9 cellular contexts compared by ENCODE assay signal in genomic region chr2:54573532-54573915, GRCh38.
DNase-seq lines count a peak whose midpoint lies in the region; ATAC-seq, FAIRE-seq and TF ChIP-seq lines count a peak whose summit lies in the region.
"Had no signal": no experiment of that assay in that cellular context is flagged by ENCODE, and none has a peak within 500 bp of the region (broad histone marks: within the 10 kb centered on the region; RNA-seq: fewer than 3 reads in every experiment).

No MANE protein-coding gene starts in this region.

- H3K27me3 ChIP-seq in HepG2 (ENCODE audit: control insufficient read depth in 1 of 2, insufficient read depth in 2 of 2, low read length in 2 of 2) (no peaks in the 10 kb centered on the region), suprapubic skin (no peaks in the 10 kb centered on the region)

- peak overlapping the region; percentile 76 for H3K27ac ChIP-seq in HepG2 (ENCODE audit: extremely low read length, insufficient read depth, low read length)
- peak overlapping the region; percentile 68 for H3K27ac ChIP-seq in suprapubic skin
- no peak overlapping the region for H3K27ac ChIP-seq in caudate nucleus (ENCODE audit: low read depth, low read length)

- H3K4me3 ChIP-seq in HepG2 (replicated peaks in 1 of 3; ENCODE audit: insufficient read depth in 1 of 3, low read depth in 2 of 3, low read length in 3 of 3): 0 out of 6 replicates have a peak overlapping the region, but pooled peaks of 1 of the 3 experiments have one; percentile 64
- H3K4me3 ChIP-seq in suprapubic skin: no peak overlapping the region

- 54% methylated on average over 5 of the region's 5 CpGs for WGBS in HepG2 (ENCODE audit: low lambda C conversion rate)
- 40% methylated on average over 5 of the region's 5 CpGs for WGBS in suprapubic skin

- TF ChIP-seq RAD21 in HepG2 (CRISPR knock-in tag; IDR thresholded peaks at IDR 0.05): no peak

- peaks cover 100% of the 10 kb centered on the region for H3K4me1 ChIP-seq in HepG2 (ENCODE audit: insufficient read depth, low read length)
- peaks cover 99% of the 10 kb centered on the region for H3K4me1 ChIP-seq in suprapubic skin

- no peak for FAIRE-seq in HepG2 (lab: Jason Lieb, UNC)
- FAIRE-seq: TTC549 had no signal

- peak overlapping the region; percentile 94 for H3K27ac Mint-ChIP-seq in activated CD4-positive, alpha-beta T cell treated with anti-CD3 and anti-CD28 coated beads, Interleukin-2, amount 10 ng/mL, durations not matched to agents 7 days and 5 days
- H3K27ac Mint-ChIP-seq in activated T-helper 1 cell treated with anti-CD3 and anti-CD28 coated beads, Interleukin-12 subunit alpha, Interleukin-12 subunit beta, Interleukin-2, Interleukin-4 antibody, amounts not matched to agents 30 ng/mL and 10 ng/mL and 1 ng/mL, durations not matched to agents 14 hours and 24 hours and 36 hours: peak overlapping the region; percentile 92

- no peak for TF ChIP-seq POLR2A in HepG2 (IDR thresholded peaks at IDR 0.05; ENCODE audit: insufficient read depth in 1 of 2, low read depth in 2 of 2, low read length in 2 of 2)
- no peak for TF ChIP-seq POLR2A in suprapubic skin (IDR thresholded peaks at IDR 0.05)

- CTCF ChIA-PET in activated CD4-positive, alpha-beta T cell treated with anti-CD3 and anti-CD28 coated beads, Interleukin-2, amount 10 ng/mL, durations not matched to agents 7 days and 5 days (lab: Charles Lee): interaction anchor here (1.0 to 2.7 kb wide), 6 partner anchors 8 to 32 kb away, joined by 3 to 13 read pairs (median 4); no protein-coding TSS in a partner anchor
- CTCF ChIA-PET in HepG2 (lab: Yijun Ruan, JAX; ENCODE audit: low intra/inter-chr PET ratio, low total read pairs): no interaction called here

- intact Hi-C loops in activated T-helper 1 cell treated with anti-CD3 and anti-CD28 coated beads, Interleukin-12 subunit alpha, Interleukin-12 subunit beta, Interleukin-2, Interleukin-4 antibody, amounts not matched to agents 30 ng/mL and 10 ng/mL and 1 ng/mL, durations not matched to agents 14 hours and 24 hours and 36 hours (cut with micrococcal nuclease): loop anchor here (5.0 to 10.0 kb wide), 5 partner anchors 149 to 1041 kb away; partner anchors contain the start of genes ACYP2, CLHC1, EML6 and PPP4R3B
- intact Hi-C loops in HepG2 (cut with micrococcal nuclease; ENCODE audit: unreplicated experiment): loop anchor here (2.0 to 5.0 kb wide), 2 partner anchors 15 to 116 kb away; partner anchors contain the start of gene SPTBN1

- no peak for TF ChIP-seq CTCF in HepG2 (CRISPR knock-in tag; IDR thresholded peaks at IDR 0.05)
- no peak for TF ChIP-seq CTCF in suprapubic skin (IDR thresholded peaks at IDR 0.05)

- H3K4me3 Mint-ChIP-seq in activated CD4-positive, alpha-beta T cell treated with anti-CD3 and anti-CD28 coated beads, Interleukin-2, amount 10 ng/mL, durations not matched to agents 7 days and 5 days: peak overlapping the region; percentile 69
- peak overlapping the region; percentile 70 for H3K4me3 Mint-ChIP-seq in activated T-helper 1 cell treated with anti-CD3 and anti-CD28 coated beads, Interleukin-12 subunit alpha, Interleukin-12 subunit beta, Interleukin-2, Interleukin-4 antibody, amounts not matched to agents 30 ng/mL and 10 ng/mL and 1 ng/mL, durations not matched to agents 14 hours and 24 hours and 36 hours

- POLR2A ChIA-PET in activated CD4-positive, alpha-beta T cell treated with anti-CD3 and anti-CD28 coated beads, Interleukin-2, amount 10 ng/mL, durations not matched to agents 7 days and 5 days (lab: Charles Lee): interaction anchor here (0.7 kb wide), 1 partner anchor 99 kb away, joined by 3 read pairs; no protein-coding TSS in a partner anchor
- POLR2A ChIA-PET in HepG2 (lab: Yijun Ruan, JAX): interaction anchor here (1.8 to 8.8 kb wide), 3 partner anchors 13 to 41 kb away, joined by 7 to 108 read pairs (median 14); no protein-coding TSS in a partner anchor

- H3K36me3 ChIP-seq in HepG2 (replicated peaks in 1 of 2; ENCODE audit: control insufficient read depth in 1 of 2, insufficient read depth in 2 of 2, low read length in 2 of 2) (peaks cover 11 to 35% of the 10 kb centered on the region in 2 experiments), suprapubic skin (no peaks in the 10 kb centered on the region)

- BruUV-seq in HepG2 (replicated peaks; lab: Mats Ljungman, UMichigan): TSS peak; percentile 49

- peaks cover 100% of the 10 kb centered on the region for H3K79me2 ChIP-seq in HepG2 (ENCODE audit: insufficient read depth, low read length)

- H3K27me3 Mint-ChIP-seq in activated CD4-positive, alpha-beta T cell treated with anti-CD3 and anti-CD28 coated beads, Interleukin-2, amount 10 ng/mL, durations not matched to agents 7 days and 5 days: no peaks in the 10 kb centered on the region
- H3K27me3 Mint-ChIP-seq in activated T-helper 1 cell treated with anti-CD3 and anti-CD28 coated beads, Interleukin-12 subunit alpha, Interleukin-12 subunit beta, Interleukin-2, Interleukin-4 antibody, amounts not matched to agents 30 ng/mL and 10 ng/mL and 1 ng/mL, durations not matched to agents 14 hours and 24 hours and 36 hours (ENCODE audit: insufficient read depth): peaks cover 2% of the 10 kb centered on the region

- no peak overlapping the region for H2AFZ ChIP-seq in HepG2 (ENCODE audit: low read length)

- in situ Hi-C loops in HepG2 (cut with HindIII; ENCODE audit: extremely low pct_ligation_motif_present, low pct_unique_long_range_greater_than_20kb): no loop called here

- DNase-seq in activated CD4-positive, alpha-beta T cell treated with anti-CD3 and anti-CD28 coated beads, Interleukin-2, amount 10 ng/mL, durations not matched to agents 7 days and 5 days: no peak
- no peak for DNase-seq in activated CD4-positive, alpha-beta T cell treated with anti-CD3 and anti-CD28 coated beads, Interleukin-2, amount 50 U/mL, for 1 hour
- DNase-seq in activated T-helper 1 cell treated with anti-CD3 and anti-CD28 coated beads, Interleukin-12 subunit alpha, Interleukin-12 subunit beta, Interleukin-2, Interleukin-4 antibody, amounts not matched to agents 30 ng/mL and 10 ng/mL and 1 ng/mL, durations not matched to agents 14 hours and 24 hours and 36 hours (ENCODE audit: low spot score): no peak
- DNase-seq in HepG2 (ENCODE audit: low spot score) (no peak), suprapubic skin (ENCODE audit: low spot score in 2 of 2) (no peak), NCI-H345 treated with DMSO at 0.1 percent for 48 hours (lab: John Stamatoyannopoulos, UW; ENCODE audit: unreplicated experiment) (no peak), caudate nucleus (lab: John Stamatoyannopoulos, UW) (no peak)

- H3K4me2 ChIP-seq in HepG2 (ENCODE audit: low read depth, low read length): peak overlapping the region; percentile 75

- H3K36me3 Mint-ChIP-seq in activated CD4-positive, alpha-beta T cell treated with anti-CD3 and anti-CD28 coated beads, Interleukin-2, amount 10 ng/mL, durations not matched to agents 7 days and 5 days (ENCODE audit: low read depth): peaks cover 55% of the 10 kb centered on the region
- H3K36me3 Mint-ChIP-seq in activated T-helper 1 cell treated with anti-CD3 and anti-CD28 coated beads, Interleukin-12 subunit alpha, Interleukin-12 subunit beta, Interleukin-2, Interleukin-4 antibody, amounts not matched to agents 30 ng/mL and 10 ng/mL and 1 ng/mL, durations not matched to agents 14 hours and 24 hours and 36 hours (ENCODE audit: low read depth): peaks cover 16% of the 10 kb centered on the region

- H3K9me3 ChIP-seq in HepG2 (ENCODE audit: low read length): no peaks in the 10 kb centered on the region
- H3K9me3 ChIP-seq in suprapubic skin: no peaks in the 10 kb centered on the region

- no peaks in the 10 kb centered on the region for H3K9me3 Mint-ChIP-seq in activated CD4-positive, alpha-beta T cell treated with anti-CD3 and anti-CD28 coated beads, Interleukin-2, amount 10 ng/mL, durations not matched to agents 7 days and 5 days
- no peaks in the 10 kb centered on the region for H3K9me3 Mint-ChIP-seq in activated T-helper 1 cell treated with anti-CD3 and anti-CD28 coated beads, Interleukin-12 subunit alpha, Interleukin-12 subunit beta, Interleukin-2, Interleukin-4 antibody, amounts not matched to agents 30 ng/mL and 10 ng/mL and 1 ng/mL, durations not matched to agents 14 hours and 24 hours and 36 hours

- H4K20me1 ChIP-seq in HepG2 (ENCODE audit: insufficient read depth, low read length): peaks cover 95% of the 10 kb centered on the region

- ATAC-seq in HepG2 (no peak), HG02623 (IDR thresholded peaks at IDR 0.05; ENCODE audit: unreplicated experiment) (no peak)

- H3K4me1 Mint-ChIP-seq in activated CD4-positive, alpha-beta T cell treated with anti-CD3 and anti-CD28 coated beads, Interleukin-2, amount 10 ng/mL, durations not matched to agents 7 days and 5 days: peaks cover 98% of the 10 kb centered on the region
- peaks cover 100% of the 10 kb centered on the region for H3K4me1 Mint-ChIP-seq in activated T-helper 1 cell treated with anti-CD3 and anti-CD28 coated beads, Interleukin-12 subunit alpha, Interleukin-12 subunit beta, Interleukin-2, Interleukin-4 antibody, amounts not matched to agents 30 ng/mL and 10 ng/mL and 1 ng/mL, durations not matched to agents 14 hours and 24 hours and 36 hours (ENCODE audit: low read depth)

- H3K9ac ChIP-seq in HepG2 (ENCODE audit: insufficient read depth, low read depth, low read length): peak overlapping the region; percentile 67

- TF ChIP-seq EP300 in HepG2 (IDR thresholded peaks at IDR 0.05; ENCODE audit: low read depth in 2 of 2, low read length in 2 of 2): no peak
- TF ChIP-seq EP300 in HepG2 (CRISPR knock-in tag; IDR thresholded peaks at IDR 0.05; ENCODE audit: borderline replicate concordance): no peak
- no peak for TF ChIP-seq EP300 in suprapubic skin (IDR thresholded peaks at IDR 0.05)

TF ChIP-seq in HepG2, 621 proteins besides CTCF, POLR2A, EP300 and RAD21 (continues in another document):
- TF ChIP-seq RFXANK (CRISPR knock-in tag; IDR thresholded peaks at IDR 0.05) (no peak), KLF11 (CRISPR knock-in tag; IDR thresholded peaks at IDR 0.05) (0 out of 2 replicates have a peak, but pooled peaks have one; percentile 15), ARID2 (CRISPR knock-in tag; IDR thresholded peaks at IDR 0.05; ENCODE audit: borderline replicate concordance) (0 out of 2 replicates have a peak, but pooled peaks have one; percentile 31)
- TF ChIP-seq, protein P1, sequence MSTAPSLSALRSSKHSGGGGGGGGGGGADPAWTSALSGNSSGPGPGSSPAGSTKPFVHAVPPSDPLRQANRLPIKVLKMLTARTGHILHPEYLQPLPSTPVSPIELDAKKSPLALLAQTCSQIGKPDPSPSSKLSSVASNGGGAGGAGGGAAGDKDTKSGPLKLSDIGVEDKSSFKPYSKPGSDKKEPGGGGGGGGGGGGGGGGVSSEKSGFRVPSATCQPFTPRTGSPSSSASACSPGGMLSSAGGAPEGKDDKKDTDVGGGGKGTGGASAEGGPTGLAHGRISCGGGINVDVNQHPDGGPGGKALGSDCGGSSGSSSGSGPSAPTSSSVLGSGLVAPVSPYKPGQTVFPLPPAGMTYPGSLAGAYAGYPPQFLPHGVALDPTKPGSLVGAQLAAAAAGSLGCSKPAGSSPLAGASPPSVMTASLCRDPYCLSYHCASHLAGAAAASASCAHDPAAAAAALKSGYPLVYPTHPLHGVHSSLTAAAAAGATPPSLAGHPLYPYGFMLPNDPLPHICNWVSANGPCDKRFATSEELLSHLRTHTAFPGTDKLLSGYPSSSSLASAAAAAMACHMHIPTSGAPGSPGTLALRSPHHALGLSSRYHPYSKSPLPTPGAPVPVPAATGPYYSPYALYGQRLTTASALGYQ (CRISPR knock-in tag; IDR thresholded peaks at IDR 0.05): no peak
